Comparison of ENCODE assay signal across 21 cellular contexts in genomic region chr2:219204425-219205164, GRCh38. TPM values are rescaled to one million over a fixed set of nuclear protein-coding genes. Genes with fewer than 3 reads are reported as not detected.
DNase-seq lines count a peak whose midpoint lies in the region; ATAC-seq lines count a peak whose summit lies in the region.
"Had no signal": no experiment of that assay in that cellular context is flagged by ENCODE, and none has a peak within 500 bp of the region (broad histone marks: within the 10 kb centered on the region; RNA-seq: fewer than 3 reads in every experiment).

No MANE protein-coding gene starts in this region.

- no peak for DNase-seq in CD4-positive, CD25-positive, alpha-beta regulatory T cell
- no peak for DNase-seq in CD8-positive, alpha-beta memory T cell
- DNase-seq in activated T-helper 2 cell treated with anti-CD3 and anti-CD28 coated beads, Interferon-gamma antibody, Interleukin-2, Interleukin-4, amounts not matched to agents 10 μg/mL and 5 μg/mL and 100 μg/mL, durations not matched to agents 14 hours and 24 hours and 36 hours (ENCODE audit: low spot score) = peak; percentile 2
- peak in 1 of 10 donors; percentile 43 for DNase-seq in naive thymus-derived CD8-positive, alpha-beta T cell
- no peak for DNase-seq in SJCRH30
- DNase-seq in activated CD8-positive, alpha-beta memory T cell treated with anti-CD3 and anti-CD28 coated beads, Interleukin-2, amount 10 ng/mL, durations not matched to agents 7 days and 5 days = no peak
- DNase-seq: DMS79 treated with DMSO at 0.1 percent for 48 hours; MM.1S; NCI-H1092; NCI-H1436 treated with DMSO at 0.1 percent for 48 hours; NCI-H2029 treated with DMSO at 0.1 percent for 48 hours; NCI-H2171 treated with DMSO at 0.1 percent for 48 hours; NCI-H446; NCI-H526 treated with DMSO at 0.1 percent for 48 hours; NK-92 treated with Interleukin-12 subunit alpha and Interleukin-12 subunit beta, amount 100 ng/mL, for 24 hours had no signal

- peaks cover 0 to 2% (median 0%) of the 10 kb centered on the region in 7 donors for H3K9me3 Mint-ChIP-seq in CD4-positive, CD25-positive, alpha-beta regulatory T cell
- H3K9me3 Mint-ChIP-seq in CD8-positive, alpha-beta memory T cell = peaks cover 0 to 5% (median 0%) of the 10 kb centered on the region in 5 donors
- peaks cover 7% of the 10 kb centered on the region for H3K9me3 Mint-ChIP-seq in activated T-helper 2 cell treated with anti-CD3 and anti-CD28 coated beads, Interferon-gamma antibody, Interleukin-2, Interleukin-4, amounts not matched to agents 10 μg/mL and 5 μg/mL and 100 μg/mL, durations not matched to agents 14 hours and 24 hours and 36 hours
- peaks cover 0 to 7% (median 0%) of the 10 kb centered on the region in 9 donors for H3K9me3 Mint-ChIP-seq in naive thymus-derived CD8-positive, alpha-beta T cell
- peaks cover 8% of the 10 kb centered on the region for H3K9me3 Mint-ChIP-seq in activated CD8-positive, alpha-beta memory T cell treated with anti-CD3 and anti-CD28 coated beads, Interleukin-2, amount 10 ng/mL, durations not matched to agents 7 days and 5 days (ENCODE audit: low read depth)
- H3K9me3 Mint-ChIP-seq: IgD-negative memory B cell had no signal

- intact Hi-C loops in activated T-helper 2 cell treated with anti-CD3 and anti-CD28 coated beads, Interferon-gamma antibody, Interleukin-2, Interleukin-4, amounts not matched to agents 10 μg/mL and 5 μg/mL and 100 μg/mL, durations not matched to agents 14 hours and 24 hours and 36 hours (cut with micrococcal nuclease) = no loop called here

- H3K9me3 ChIP-seq in CD4-positive, CD25-positive, alpha-beta regulatory T cell (ENCODE audit: control insufficient read depth in 2 of 2, low read length in 2 of 2) = no peaks in the 10 kb centered on the region
- H3K9me3 ChIP-seq in CD8-positive, alpha-beta memory T cell (ENCODE audit: low read length) = no peaks in the 10 kb centered on the region
- H3K9me3 ChIP-seq in SJCRH30 (replicated peaks) = no peaks in the 10 kb centered on the region
- H3K9me3 ChIP-seq: BLaER1 had no signal

- ATAC-seq in CD4-positive, CD25-positive, alpha-beta regulatory T cell (ENCODE audit: low read depth in 2 of 2) = no peak
- ATAC-seq in naive thymus-derived CD8-positive, alpha-beta T cell = no peak
- ATAC-seq in GM19455 (IDR thresholded peaks at IDR 0.05; ENCODE audit: unreplicated experiment) = no peak
- no peak for ATAC-seq in GM18909 (IDR thresholded peaks at IDR 0.05; ENCODE audit: poor library complexity, unreplicated experiment)
- ATAC-seq in activated CD8-positive, alpha-beta memory T cell treated with anti-CD3 and anti-CD28 coated beads, Interleukin-2, amount 10 ng/mL, durations not matched to agents 7 days and 5 days = no peak
- ATAC-seq: Right ventricle myocardium inferior had no signal

- peaks cover 6 to 32% (median 13%) of the 10 kb centered on the region in 4 donors for H3K4me1 Mint-ChIP-seq in CD4-positive, CD25-positive, alpha-beta regulatory T cell
- H3K4me1 Mint-ChIP-seq in CD8-positive, alpha-beta memory T cell = peaks cover 30 to 46% (median 44%) of the 10 kb centered on the region in 3 donors
- peaks cover 29% of the 10 kb centered on the region for H3K4me1 Mint-ChIP-seq in activated T-helper 2 cell treated with anti-CD3 and anti-CD28 coated beads, Interferon-gamma antibody, Interleukin-2, Interleukin-4, amounts not matched to agents 10 μg/mL and 5 μg/mL and 100 μg/mL, durations not matched to agents 14 hours and 24 hours and 36 hours (ENCODE audit: low read depth)
- H3K4me1 Mint-ChIP-seq in naive thymus-derived CD8-positive, alpha-beta T cell = peaks cover 13 to 48% (median 48%) of the 10 kb centered on the region in 4 donors
- peaks cover 45% of the 10 kb centered on the region for H3K4me1 Mint-ChIP-seq in activated CD8-positive, alpha-beta memory T cell treated with anti-CD3 and anti-CD28 coated beads, Interleukin-2, amount 10 ng/mL, durations not matched to agents 7 days and 5 days

- peaks cover 15% of the 10 kb centered on the region for H3K4me1 ChIP-seq in CD4-positive, CD25-positive, alpha-beta regulatory T cell (ENCODE audit: control insufficient read depth, insufficient read depth, low read length, poor library complexity, severe bottlenecking)
- H3K4me1 ChIP-seq in CD8-positive, alpha-beta memory T cell (ENCODE audit: insufficient read depth, low read length) = peaks cover 24% of the 10 kb centered on the region
- H3K4me1 ChIP-seq in SJCRH30 = no peaks in the 10 kb centered on the region

- POLR2A ChIA-PET in CD8-positive, alpha-beta memory T cell (lab: Charles Lee) = interaction anchor here (3.9 kb wide), 1 partner anchor 29 kb away, joined by 88 read pairs; the partner anchor contains the start of gene CNPPD1
- POLR2A ChIA-PET in naive thymus-derived CD8-positive, alpha-beta T cell (lab: Charles Lee) = interaction anchor here (0.6 to 23.9 kb wide), 4 partner anchors 27 to 842 kb away, joined by 3 to 674 read pairs (median 5); partner anchors contain the start of genes CNPPD1, RETREG2, SLC23A3 and TUBA4B

- peak overlapping the region in 1 of 3 donors; percentile 26 for H3K27ac Mint-ChIP-seq in CD4-positive, CD25-positive, alpha-beta regulatory T cell
- peak overlapping the region in 6 of 8 donors; percentile 11 to 96 (median 83) for H3K27ac Mint-ChIP-seq in CD8-positive, alpha-beta memory T cell
- no peak overlapping the region for H3K27ac Mint-ChIP-seq in activated T-helper 2 cell treated with anti-CD3 and anti-CD28 coated beads, Interferon-gamma antibody, Interleukin-2, Interleukin-4, amounts not matched to agents 10 μg/mL and 5 μg/mL and 100 μg/mL, durations not matched to agents 14 hours and 24 hours and 36 hours
- H3K27ac Mint-ChIP-seq in naive thymus-derived CD8-positive, alpha-beta T cell = peak overlapping the region in 7 of 10 donors; percentile 66 to 100 (median 80)
- no peak overlapping the region for H3K27ac Mint-ChIP-seq in activated CD8-positive, alpha-beta memory T cell treated with anti-CD3 and anti-CD28 coated beads, Interleukin-2, amount 10 ng/mL, durations not matched to agents 7 days and 5 days

- CTCF ChIA-PET in CD8-positive, alpha-beta memory T cell (lab: Charles Lee) = interaction anchor here (0.7 to 1.7 kb wide), 7 partner anchors 10 to 1016 kb away, joined by 3 to 4 read pairs (median 3); partner anchors contain the start of genes CNPPD1 and NHEJ1
- CTCF ChIA-PET in activated CD8-positive, alpha-beta memory T cell treated with anti-CD3 and anti-CD28 coated beads, Interleukin-2, amount 10 ng/mL, durations not matched to agents 7 days and 5 days (lab: Charles Lee) = interaction anchor here (0.7 to 6.9 kb wide), 2 partner anchors 28 to 33 kb away, joined by 3 to 65 read pairs; partner anchors contain the start of genes CNPPD1 and SLC23A3

- no peak overlapping the region for H3K4me3 ChIP-seq in CD4-positive, CD25-positive, alpha-beta regulatory T cell (ENCODE audit: low read depth, low read length)
- no peak overlapping the region for H3K4me3 ChIP-seq in CD8-positive, alpha-beta memory T cell (ENCODE audit: low read length)
- H3K4me3 ChIP-seq in SJCRH30 = no peak overlapping the region
- H3K4me3 ChIP-seq: BLaER1, HAP-1 had no signal

- H3K27me3 Mint-ChIP-seq in CD4-positive, CD25-positive, alpha-beta regulatory T cell = peaks cover 6% of the 10 kb centered on the region
- no peaks in the 10 kb centered on the region for H3K27me3 Mint-ChIP-seq in CD8-positive, alpha-beta memory T cell
- H3K27me3 Mint-ChIP-seq in activated T-helper 2 cell treated with anti-CD3 and anti-CD28 coated beads, Interferon-gamma antibody, Interleukin-2, Interleukin-4, amounts not matched to agents 10 μg/mL and 5 μg/mL and 100 μg/mL, durations not matched to agents 14 hours and 24 hours and 36 hours (ENCODE audit: low read depth) = no peaks in the 10 kb centered on the region
- peaks cover 0 to under 1% (median 0%) of the 10 kb centered on the region in 5 donors for H3K27me3 Mint-ChIP-seq in naive thymus-derived CD8-positive, alpha-beta T cell
- no peaks in the 10 kb centered on the region for H3K27me3 Mint-ChIP-seq in activated CD8-positive, alpha-beta memory T cell treated with anti-CD3 and anti-CD28 coated beads, Interleukin-2, amount 10 ng/mL, durations not matched to agents 7 days and 5 days
- H3K27me3 Mint-ChIP-seq: IgD-negative memory B cell had no signal

- peak overlapping the region in 3 of 4 donors; percentile 77 to 95 (median 93) for H3K4me3 Mint-ChIP-seq in CD4-positive, CD25-positive, alpha-beta regulatory T cell
- H3K4me3 Mint-ChIP-seq in CD8-positive, alpha-beta memory T cell = peak overlapping the region in 1 of 7 donors; percentile 37
- H3K4me3 Mint-ChIP-seq in activated T-helper 2 cell treated with anti-CD3 and anti-CD28 coated beads, Interferon-gamma antibody, Interleukin-2, Interleukin-4, amounts not matched to agents 10 μg/mL and 5 μg/mL and 100 μg/mL, durations not matched to agents 14 hours and 24 hours and 36 hours (ENCODE audit: low read depth) = no peak overlapping the region
- peak overlapping the region in 1 of 10 donors; percentile 46 for H3K4me3 Mint-ChIP-seq in naive thymus-derived CD8-positive, alpha-beta T cell
- H3K4me3 Mint-ChIP-seq in activated CD8-positive, alpha-beta memory T cell treated with anti-CD3 and anti-CD28 coated beads, Interleukin-2, amount 10 ng/mL, durations not matched to agents 7 days and 5 days = no peak overlapping the region

- H3K36me3 ChIP-seq in CD4-positive, CD25-positive, alpha-beta regulatory T cell (ENCODE audit: control insufficient read depth, insufficient read depth, low read length) = peaks cover 16% of the 10 kb centered on the region
- peaks cover 20% of the 10 kb centered on the region for H3K36me3 ChIP-seq in CD8-positive, alpha-beta memory T cell (ENCODE audit: insufficient read depth, low read length)
- H3K36me3 ChIP-seq in SJCRH30 = 0 out of 2 replicates have a peak, but pooled peaks cover 2% of the 10 kb centered on the region

- no peak overlapping the region for H3K27ac ChIP-seq in CD4-positive, CD25-positive, alpha-beta regulatory T cell (ENCODE audit: insufficient read depth, low read length, poor library complexity, severe bottlenecking)
- no peak overlapping the region for H3K27ac ChIP-seq in CD8-positive, alpha-beta memory T cell (ENCODE audit: low read depth, low read length)
- H3K27ac ChIP-seq in SJCRH30 = no peak overlapping the region
- H3K27ac ChIP-seq: BLaER1 had no signal

- no peaks in the 10 kb centered on the region for H3K36me3 Mint-ChIP-seq in CD4-positive, CD25-positive, alpha-beta regulatory T cell
- peaks cover 0 to 26% (median 0%) of the 10 kb centered on the region in 3 donors for H3K36me3 Mint-ChIP-seq in CD8-positive, alpha-beta memory T cell
- peaks cover 17% of the 10 kb centered on the region for H3K36me3 Mint-ChIP-seq in activated T-helper 2 cell treated with anti-CD3 and anti-CD28 coated beads, Interferon-gamma antibody, Interleukin-2, Interleukin-4, amounts not matched to agents 10 μg/mL and 5 μg/mL and 100 μg/mL, durations not matched to agents 14 hours and 24 hours and 36 hours (ENCODE audit: low read depth)
- H3K36me3 Mint-ChIP-seq in naive thymus-derived CD8-positive, alpha-beta T cell = peaks cover 0 to 17% (median 3%) of the 10 kb centered on the region in 3 donors
- peaks cover 22% of the 10 kb centered on the region for H3K36me3 Mint-ChIP-seq in activated CD8-positive, alpha-beta memory T cell treated with anti-CD3 and anti-CD28 coated beads, Interleukin-2, amount 10 ng/mL, durations not matched to agents 7 days and 5 days
- H3K36me3 Mint-ChIP-seq: IgD-negative memory B cell had no signal

- H3K27me3 ChIP-seq in CD4-positive, CD25-positive, alpha-beta regulatory T cell (ENCODE audit: control insufficient read depth, insufficient read depth, low read length) = no peaks in the 10 kb centered on the region
- H3K27me3 ChIP-seq in CD8-positive, alpha-beta memory T cell (ENCODE audit: insufficient read depth, low read length, poor library complexity, severe bottlenecking) = no peaks in the 10 kb centered on the region
- H3K27me3 ChIP-seq in SJCRH30 = no peaks in the 10 kb centered on the region
- H3K27me3 ChIP-seq: BLaER1 had no signal

RNA-seq across cellular contexts. Expression of gene ZFAND2B, which starts 2.0 kb away (rescaled TPM):
- total RNA-seq in CD4-positive, CD25-positive, alpha-beta regulatory T cell = 70.8 TPM
- polyA plus RNA-seq in CD4-positive, CD25-positive, alpha-beta regulatory T cell = 10 to 100 TPM; 54.4 to 72.1 (median 64.0) TPM
- 10 to 100 TPM; 32.4 to 36.8 TPM for total RNA-seq in CD8-positive, alpha-beta memory T cell
- polyA plus RNA-seq in CD8-positive, alpha-beta memory T cell = 86.0 TPM
- 27.3 and 33.5 TPM in 2 replicates for total RNA-seq in activated T-helper 2 cell treated with anti-CD3 and anti-CD28 coated beads, Interferon-gamma antibody, Interleukin-2, Interleukin-4, amounts not matched to agents 10 μg/mL and 5 μg/mL and 100 μg/mL, durations not matched to agents 14 hours and 24 hours and 36 hours
- total RNA-seq in naive thymus-derived CD8-positive, alpha-beta T cell = 10 to 100 TPM; 69.6 to 81.9 TPM
- 10 to 100 TPM; 78.1 to 85.1 (median 78.1) TPM for polyA plus RNA-seq in naive thymus-derived CD8-positive, alpha-beta T cell
- 16.0 and 16.2 TPM in 2 replicates for total RNA-seq in SJCRH30 (2014; rRNA removed; shearing (Covaris generic))
- total RNA-seq in activated CD8-positive, alpha-beta memory T cell treated with anti-CD3 and anti-CD28 coated beads, Interleukin-2, amount 10 ng/mL, durations not matched to agents 7 days and 5 days = 10 to 100 TPM; 60.2 to 60.6 TPM

RNA-seq across cellular contexts. Expression of gene ABCB6, which starts 14.2 kb away (rescaled TPM):
- total RNA-seq in CD4-positive, CD25-positive, alpha-beta regulatory T cell = 6.0 TPM
- 1 to 10 TPM; 1.5 to 3.9 (median 1.7) TPM for polyA plus RNA-seq in CD4-positive, CD25-positive, alpha-beta regulatory T cell
- 10 to 100 TPM; 22.1 to 22.8 TPM for total RNA-seq in CD8-positive, alpha-beta memory T cell
- 2.1 TPM for polyA plus RNA-seq in CD8-positive, alpha-beta memory T cell
- 22.1 and 25.4 TPM in 2 replicates for total RNA-seq in activated T-helper 2 cell treated with anti-CD3 and anti-CD28 coated beads, Interferon-gamma antibody, Interleukin-2, Interleukin-4, amounts not matched to agents 10 μg/mL and 5 μg/mL and 100 μg/mL, durations not matched to agents 14 hours and 24 hours and 36 hours
- 10 to 100 TPM; 12.3 to 12.9 TPM for total RNA-seq in naive thymus-derived CD8-positive, alpha-beta T cell
- polyA plus RNA-seq in naive thymus-derived CD8-positive, alpha-beta T cell = 1 to 10 TPM; 1.6 to 4.9 (median 1.8) TPM
- 18.6 and 26.5 TPM in 2 replicates for total RNA-seq in SJCRH30 (2014; rRNA removed; shearing (Covaris generic))
- 10 to 100 TPM; 12.6 to 15.2 TPM for total RNA-seq in activated CD8-positive, alpha-beta memory T cell treated with anti-CD3 and anti-CD28 coated beads, Interleukin-2, amount 10 ng/mL, durations not matched to agents 7 days and 5 days

RNA-seq across cellular contexts. Expression of gene ATG9A, which starts 24.8 kb away (rescaled TPM):
- total RNA-seq in CD4-positive, CD25-positive, alpha-beta regulatory T cell = 68.0 TPM
- polyA plus RNA-seq in CD4-positive, CD25-positive, alpha-beta regulatory T cell = 10 to 100 TPM; 18.7 to 21.0 (median 19.0) TPM
- total RNA-seq in CD8-positive, alpha-beta memory T cell = 10 to 100 TPM; 46.1 to 52.9 TPM
- 32.0 TPM for polyA plus RNA-seq in CD8-positive, alpha-beta memory T cell
- 53.1 and 60.5 TPM in 2 replicates for total RNA-seq in activated T-helper 2 cell treated with anti-CD3 and anti-CD28 coated beads, Interferon-gamma antibody, Interleukin-2, Interleukin-4, amounts not matched to agents 10 μg/mL and 5 μg/mL and 100 μg/mL, durations not matched to agents 14 hours and 24 hours and 36 hours
- total RNA-seq in naive thymus-derived CD8-positive, alpha-beta T cell = 10 to 100 TPM; 52.6 to 53.5 TPM
- 10 to 100 TPM; 17.7 to 27.9 (median 20.5) TPM for polyA plus RNA-seq in naive thymus-derived CD8-positive, alpha-beta T cell
- 35.3 and 37.8 TPM in 2 replicates for total RNA-seq in SJCRH30 (2014; rRNA removed; shearing (Covaris generic))
- total RNA-seq in activated CD8-positive, alpha-beta memory T cell treated with anti-CD3 and anti-CD28 coated beads, Interleukin-2, amount 10 ng/mL, durations not matched to agents 7 days and 5 days = 10 to 100 TPM; 56.6 to 60.7 TPM

RNA-seq across cellular contexts. Expression of gene ANKZF1, which starts 25.0 kb away (rescaled TPM):
- total RNA-seq in CD4-positive, CD25-positive, alpha-beta regulatory T cell = 123 TPM
- 10 to 100 TPM; 23.5 to 37.5 (median 28.5) TPM for polyA plus RNA-seq in CD4-positive, CD25-positive, alpha-beta regulatory T cell
- total RNA-seq in CD8-positive, alpha-beta memory T cell = 10 to 100 TPM; 72.4 to 76.0 TPM
- polyA plus RNA-seq in CD8-positive, alpha-beta memory T cell = 32.5 TPM
- total RNA-seq in activated T-helper 2 cell treated with anti-CD3 and anti-CD28 coated beads, Interferon-gamma antibody, Interleukin-2, Interleukin-4, amounts not matched to agents 10 μg/mL and 5 μg/mL and 100 μg/mL, durations not matched to agents 14 hours and 24 hours and 36 hours = 133 and 142 TPM in 2 replicates
- total RNA-seq in naive thymus-derived CD8-positive, alpha-beta T cell = 100 to 1,000 TPM; 263 to 278 TPM
- polyA plus RNA-seq in naive thymus-derived CD8-positive, alpha-beta T cell = 10 to 100 TPM; 23.8 to 46.2 (median 25.9) TPM
- 19.2 and 28.7 TPM in 2 replicates for total RNA-seq in SJCRH30 (2014; rRNA removed; shearing (Covaris generic))
- total RNA-seq in activated CD8-positive, alpha-beta memory T cell treated with anti-CD3 and anti-CD28 coated beads, Interleukin-2, amount 10 ng/mL, durations not matched to agents 7 days and 5 days = 100 to 1,000 TPM in 1 of 2 experiments, 10 to 100 TPM in 1; 89.4 to 105 TPM

RNA-seq across cellular contexts. Expression of gene RETREG2, which starts 26.5 kb away (rescaled TPM):
- 84.7 TPM for total RNA-seq in CD4-positive, CD25-positive, alpha-beta regulatory T cell
- polyA plus RNA-seq in CD4-positive, CD25-positive, alpha-beta regulatory T cell = 10 to 100 TPM; 62.8 to 89.7 (median 72.1) TPM
- total RNA-seq in CD8-positive, alpha-beta memory T cell = 10 to 100 TPM; 67.6 to 76.1 TPM
- 65.9 TPM for polyA plus RNA-seq in CD8-positive, alpha-beta memory T cell
- 52.5 and 57.4 TPM in 2 replicates for total RNA-seq in activated T-helper 2 cell treated with anti-CD3 and anti-CD28 coated beads, Interferon-gamma antibody, Interleukin-2, Interleukin-4, amounts not matched to agents 10 μg/mL and 5 μg/mL and 100 μg/mL, durations not matched to agents 14 hours and 24 hours and 36 hours
- 100 to 1,000 TPM; 110 to 113 TPM for total RNA-seq in naive thymus-derived CD8-positive, alpha-beta T cell
- polyA plus RNA-seq in naive thymus-derived CD8-positive, alpha-beta T cell = 10 to 100 TPM; 52.0 to 64.3 (median 57.6) TPM
- 32.0 and 38.0 TPM in 2 replicates for total RNA-seq in SJCRH30 (2014; rRNA removed; shearing (Covaris generic))
- 100 to 1,000 TPM in 1 of 2 experiments, 10 to 100 TPM in 1; 95.8 to 110 TPM for total RNA-seq in activated CD8-positive, alpha-beta memory T cell treated with anti-CD3 and anti-CD28 coated beads, Interleukin-2, amount 10 ng/mL, durations not matched to agents 7 days and 5 days

Comparison
In these comparisons a context has a peak if more than half of its experiments do, and no peak if none do; other contexts are left out.
1. H3K27ac Mint-ChIP-seq: peak in CD8-positive, alpha-beta memory T cell (6 of 8) and naive thymus-derived CD8-positive, alpha-beta T cell (7 of 10); none in activated T-helper 2 cell treated with anti-CD3 and anti-CD28 coated beads, Interferon-gamma antibody, Interleukin-2, Interleukin-4, amounts not matched to agents 10 μg/mL and 5 μg/mL and 100 μg/mL, durations not matched to agents 14 hours and 24 hours and 36 hours (single experiment) and activated CD8-positive, alpha-beta memory T cell treated with anti-CD3 and anti-CD28 coated beads, Interleukin-2, amount 10 ng/mL, durations not matched to agents 7 days and 5 days (single experiment).
2. H3K4me3 Mint-ChIP-seq: peak in CD4-positive, CD25-positive, alpha-beta regulatory T cell (3 of 4); none in activated T-helper 2 cell treated with anti-CD3 and anti-CD28 coated beads, Interferon-gamma antibody, Interleukin-2, Interleukin-4, amounts not matched to agents 10 μg/mL and 5 μg/mL and 100 μg/mL, durations not matched to agents 14 hours and 24 hours and 36 hours (single experiment) and activated CD8-positive, alpha-beta memory T cell treated with anti-CD3 and anti-CD28 coated beads, Interleukin-2, amount 10 ng/mL, durations not matched to agents 7 days and 5 days (single experiment).